In genomic region chr19:52527134-52527953, GRCh38 we compare ENCODE assay signal across 1 cellular context.
TF ChIP-seq lines count a peak whose summit lies in the region.

ZNF808 (plus strand) TSS chr19:52527668; CDS start chr19:52543285, 15,617 bp downstream.

TF ChIP-seq in K562, 482 proteins besides CTCF, POLR2A, EP300 and RAD21 (continued from another document):
- TF ChIP-seq NUFIP1 (IDR thresholded peaks at IDR 0.05; ENCODE audit: partially characterized antibody) (no peak), SUPT5H (IDR thresholded peaks at IDR 0.05) (peak; percentile 79), DACH1 (IDR thresholded peaks at IDR 0.05; ENCODE audit: partially characterized antibody) (no peak), ZNF197 (CRISPR knock-in tag; IDR thresholded peaks at IDR 0.05; ENCODE audit: low read depth) (no peak), MXI1 (IDR thresholded peaks at IDR 0.05; ENCODE audit: low read depth, low read length) (no peak), HNRNPH1 (optimal IDR thresholded peaks at IDR 0.05; ENCODE audit: low read depth, low read length) (no peak), RBM15 (IDR thresholded peaks at IDR 0.05; ENCODE audit: insufficient read depth, low read length) (no peak), RBM25 (IDR thresholded peaks at IDR 0.05; ENCODE audit: low read depth, low read length, severe bottlenecking) (no peak), MCM7 (IDR thresholded peaks at IDR 0.05) (no peak), MBD1 (CRISPR knock-in tag; IDR thresholded peaks at IDR 0.05) (no peak), TBP (optimal IDR thresholded peaks at IDR 0.05; ENCODE audit: low read depth, low read length) (peak; percentile 28), EHMT2 (IDR thresholded peaks at IDR 0.05) (no peak), RB1 (IDR thresholded peaks at IDR 0.05; ENCODE audit: low read depth) (peak; percentile 58; the same call in 1 of the 2 replicates), CBX3 (IDR thresholded peaks at IDR 0.05; ENCODE audit: borderline replicate concordance in 1 of 2, low read length in 2 of 2) (peak in 1 of 2 experiments; percentile 74; a peak in 2 of 3 replicates), ZNF668 (CRISPR knock-in tag; IDR thresholded peaks at IDR 0.05) (no peak), MYC (IDR thresholded peaks at IDR 0.05; ENCODE audit: low read depth, low read length) (peak; percentile 36), MYC (CRISPR knock-in tag; IDR thresholded peaks at IDR 0.05; ENCODE audit: borderline replicate concordance, low read depth) (no peak), NFRKB (IDR thresholded peaks at IDR 0.05; ENCODE audit: low read depth) (peak; percentile 38; the same call in 1 of the 2 replicates), CTCFL (IDR thresholded peaks at IDR 0.05; ENCODE audit: borderline replicate concordance, insufficient read depth, low read depth, low read length, poor library complexity, severe bottlenecking) (peak; percentile 69), HES1 (IDR thresholded peaks at IDR 0.05; ENCODE audit: low read depth) (no peak), ZNF263 (CRISPR knock-in tag; IDR thresholded peaks at IDR 0.05; ENCODE audit: borderline replicate concordance) (no peak), CBX5 (IDR thresholded peaks at IDR 0.05; ENCODE audit: borderline replicate concordance, low read depth) (peak; percentile 64; the same call in 1 of the 2 replicates), POLR3G (IDR thresholded peaks at IDR 0.05; ENCODE audit: extremely low read depth, insufficient read length, insufficient replicate concordance) (no peak), MEIS2 (IDR thresholded peaks at IDR 0.05; ENCODE audit: partially characterized antibody) (no peak), EGR1 (conservative IDR thresholded peaks at IDR 0.05) (peak; percentile 96), ELK3 (CRISPR knock-in tag; IDR thresholded peaks at IDR 0.05) (no peak), CGGBP1 (CRISPR knock-in tag; IDR thresholded peaks at IDR 0.05) (no peak), SIN3A (IDR thresholded peaks at IDR 0.05; ENCODE audit: borderline replicate concordance in 2 of 2, control insufficient read depth in 1 of 2, low read depth in 2 of 2, low read length in 2 of 2) (peak in 1 of 2 experiments; percentile 40; a peak in 1 of 4 replicates), ZKSCAN3 (CRISPR knock-in tag; IDR thresholded peaks at IDR 0.05) (no peak), ZHX1 (conservative IDR thresholded peaks at IDR 0.05; ENCODE audit: low read length) (no peak), TRIM25 (IDR thresholded peaks at IDR 0.05; ENCODE audit: borderline replicate concordance) (no peak), TCFL5 (CRISPR knock-in tag; conservative IDR thresholded peaks at IDR 0.05) (no peak), LCOR (CRISPR knock-in tag; IDR thresholded peaks at IDR 0.05) (peak; percentile 66), CBFB (CRISPR knock-in tag; IDR thresholded peaks at IDR 0.05) (no peak), HDAC1 (IDR thresholded peaks at IDR 0.05) (peak in 1 of 2 experiments; percentile 50; a peak in 2 of 4 replicates), ZKSCAN1 (IDR thresholded peaks at IDR 0.05; ENCODE audit: low read depth, low read length) (no peak), ARNT (IDR thresholded peaks at IDR 0.05) (no peak), MTA1 (IDR thresholded peaks at IDR 0.05; ENCODE audit: borderline replicate concordance) (no peak), HLTF (IDR thresholded peaks at IDR 0.05) (no peak), ZNF175 (CRISPR knock-in tag; IDR thresholded peaks at IDR 0.05; ENCODE audit: low read depth) (no peak)
TF ChIP-seq in K562: peak in this region for 86.
